21 cellular contexts compared by ENCODE assay signal in genomic region chr21:29102791-29103257, GRCh38. TPM values are rescaled to one million over a fixed set of nuclear protein-coding genes. Genes with fewer than 3 reads are reported as not detected.
DNase-seq lines count a peak whose midpoint lies in the region; ATAC-seq and TF ChIP-seq lines count a peak whose summit lies in the region.
"Had no signal": no experiment of that assay in that cellular context is flagged by ENCODE, and none has a peak within 500 bp of the region (broad histone marks: within the 10 kb centered on the region; RNA-seq: fewer than 3 reads in every experiment).

No MANE protein-coding gene starts in this region.

- peaks cover 35% of the 10 kb centered on the region for H3K4me1 Mint-ChIP-seq in CD14-positive monocyte
- H3K4me1 Mint-ChIP-seq in chondrocyte (ENCODE audit: low read depth), result peaks cover 34% of the 10 kb centered on the region
- H3K4me1 Mint-ChIP-seq in mesothelial cell of epicardium, result peaks cover 19% of the 10 kb centered on the region
- H3K4me1 Mint-ChIP-seq: CD4-positive, alpha-beta memory T cell had no signal

- H3K27me3 ChIP-seq in MG63 (no peaks in the 10 kb centered on the region), right cardiac atrium (ENCODE audit: control insufficient read depth, insufficient read depth) (no peaks in the 10 kb centered on the region), vagina (no peaks in the 10 kb centered on the region)

- no peak overlapping the region for H3K4me3 ChIP-seq in MG63
- H3K4me3 ChIP-seq in right cardiac atrium (ENCODE audit: low read length), result no peak overlapping the region
- no peak overlapping the region for H3K4me3 ChIP-seq in vagina
- H3K4me3 ChIP-seq: PC-9 had no signal

- H3K9me3 Mint-ChIP-seq in CD14-positive monocyte (peaks cover 0 to 3% (median 0%) of the 10 kb centered on the region in 7 donors), chondrocyte (ENCODE audit: low read depth) (no peaks in the 10 kb centered on the region), mesothelial cell of epicardium (peaks cover 3% of the 10 kb centered on the region)
- H3K9me3 Mint-ChIP-seq: IgD-negative memory B cell had no signal

- DNase-seq in CD14-positive monocyte (ENCODE audit: low spot score) (no peak), MG63 (peak; percentile 86), chondrocyte (ENCODE audit: low spot score) (no peak), left lobe of liver (ENCODE audit: low spot score) (no peak), mesothelial cell of epicardium (ENCODE audit: low spot score in 2 of 2, unreplicated experiment in 2 of 2) (no peak), right cardiac atrium (no peak), vagina (ENCODE audit: extremely low spot score in 2 of 2) (no peak)
- DNase-seq in stimulated activated CD4-positive, alpha-beta T cell treated with anti-CD3 and anti-CD28 coated beads, Interleukin-2, amount 100 ng/mL, for 48 hours, result no peak
- DNase-seq: BE2C; CD4-positive, alpha-beta memory T cell; DMS153; EL; Karpas-422; NCI-H1092; NCI-H1436 treated with DMSO at 0.1 percent for 48 hours; NCI-H2029; NCI-H2171; NCI-H526; PC-9 had no signal

- WGBS in right cardiac atrium, result 94% methylated on average over 2 of the region's 2 CpGs

- H3K36me3 ChIP-seq in MG63 (no peaks in the 10 kb centered on the region), vagina (no peaks in the 10 kb centered on the region)
- H3K36me3 ChIP-seq: BE2C had no signal

- H3K36me3 Mint-ChIP-seq in CD14-positive monocyte (peaks cover 8 to 9% of the 10 kb centered on the region in 2 donors), chondrocyte (ENCODE audit: low read depth) (no peaks in the 10 kb centered on the region), mesothelial cell of epicardium (no peaks in the 10 kb centered on the region)

- intact Hi-C loops in CD14-positive monocyte (cut with micrococcal nuclease) (loop anchor here in 1 of 2 donors (5.0 kb wide), 1 partner anchor 59 kb away; no protein-coding TSS in a partner anchor), right cardiac atrium (cut with DNase I) (no loop called here), vagina (cut with DNase I) (no loop called here)

- H3K4me1 ChIP-seq in right cardiac atrium (ENCODE audit: control insufficient read depth, insufficient read depth, low read length), result no peaks in the 10 kb centered on the region
- no peaks in the 10 kb centered on the region for H3K4me1 ChIP-seq in vagina
- H3K4me1 ChIP-seq: BE2C had no signal

- no peak for TF ChIP-seq POLR2A in vagina (IDR thresholded peaks at IDR 0.05)

- peak; percentile 78 for ATAC-seq in left lobe of liver
- no peak for ATAC-seq in right cardiac atrium

- H3K27ac ChIP-seq in right cardiac atrium (ENCODE audit: low read length), result no peak overlapping the region
- H3K27ac ChIP-seq in vagina, result no peak overlapping the region
- H3K27ac ChIP-seq: PC-9, RWPE1 had no signal

- H3K27me3 Mint-ChIP-seq in CD14-positive monocyte (ENCODE audit: low read depth in 3 of 3) (peaks cover 0 to 3% (median 0%) of the 10 kb centered on the region in 3 donors), chondrocyte (ENCODE audit: low read depth) (no peaks in the 10 kb centered on the region), mesothelial cell of epicardium (ENCODE audit: low read depth) (no peaks in the 10 kb centered on the region)
- H3K27me3 Mint-ChIP-seq: CD4-positive, alpha-beta memory T cell; IgD-negative memory B cell had no signal

- TF ChIP-seq CTCF in CD14-positive monocyte (IDR thresholded peaks at IDR 0.05), result no peak
- TF ChIP-seq CTCF in chondrocyte (IDR thresholded peaks at IDR 0.05), result no peak
- TF ChIP-seq CTCF in mesothelial cell of epicardium (IDR thresholded peaks at IDR 0.05; ENCODE audit: unreplicated experiment), result no peak
- TF ChIP-seq CTCF in vagina (IDR thresholded peaks at IDR 0.05), result no peak

- H3K27ac Mint-ChIP-seq in CD14-positive monocyte (peak overlapping the region in 4 of 7 donors; percentile 9 to 70 (median 63)), chondrocyte (ENCODE audit: unreplicated experiment) (peak overlapping the region; percentile 12), mesothelial cell of epicardium (no peak overlapping the region)
- H3K27ac Mint-ChIP-seq: CD4-positive, alpha-beta memory T cell had no signal

- H3K4me3 Mint-ChIP-seq in CD14-positive monocyte (no peak overlapping the region), chondrocyte (ENCODE audit: unreplicated experiment) (no peak overlapping the region), mesothelial cell of epicardium (no peak overlapping the region)
- H3K4me3 Mint-ChIP-seq: CD4-positive, alpha-beta memory T cell; IgD-negative memory B cell had no signal

- no peaks in the 10 kb centered on the region for H3K9me3 ChIP-seq in MG63
- H3K9me3 ChIP-seq in right cardiac atrium (ENCODE audit: control insufficient read depth, low read length), result no peaks in the 10 kb centered on the region
- no peaks in the 10 kb centered on the region for H3K9me3 ChIP-seq in vagina
- H3K9me3 ChIP-seq: BE2C had no signal

RNA-seq across cellular contexts. Expression of gene MAP3K7CL, which starts 27.6 kb away (rescaled TPM):
- polyA plus RNA-seq in CD14-positive monocyte (10 to 100 TPM; 14.6 to 15.8 TPM), right cardiac atrium (3.2 TPM)
- 28.3 and 41.5 TPM in 2 replicates for total RNA-seq in MG63 (2014; rRNA removed; shearing (Covaris generic); ENCODE audit: low replicate concordance)
- total RNA-seq in chondrocyte (12.8 to 99.2 TPM (median 93.1 TPM) in 3 replicates), left lobe of liver (3.8 TPM), mesothelial cell of epicardium (0.13 to 0.49 TPM (median 0.34 TPM) in 3 replicates), right cardiac atrium (1 to 10 TPM; 1.8 to 6.0 (median 3.3) TPM), vagina (6.9 TPM)

RNA-seq across cellular contexts. Expression of gene CCT8, which starts 29.4 kb away (rescaled TPM):
- polyA plus RNA-seq in CD14-positive monocyte (100 to 1,000 TPM; 169 to 173 TPM), right cardiac atrium (138 TPM)
- total RNA-seq in MG63 (2014; rRNA removed; shearing (Covaris generic); ENCODE audit: low replicate concordance), result 312 and 373 TPM in 2 replicates
- total RNA-seq in chondrocyte (126 to 132 TPM (median 127 TPM) in 3 replicates), left lobe of liver (37.4 TPM), mesothelial cell of epicardium (166 to 174 TPM (median 171 TPM) in 3 replicates), right cardiac atrium (100 to 1,000 TPM in 3 of 4 donors, 10 to 100 TPM in 1; 98.5 to 122 (median 109) TPM), vagina (81.3 TPM)
